Comparison of ENCODE assay signal across 16 cellular contexts in the genomic region with DNA sequence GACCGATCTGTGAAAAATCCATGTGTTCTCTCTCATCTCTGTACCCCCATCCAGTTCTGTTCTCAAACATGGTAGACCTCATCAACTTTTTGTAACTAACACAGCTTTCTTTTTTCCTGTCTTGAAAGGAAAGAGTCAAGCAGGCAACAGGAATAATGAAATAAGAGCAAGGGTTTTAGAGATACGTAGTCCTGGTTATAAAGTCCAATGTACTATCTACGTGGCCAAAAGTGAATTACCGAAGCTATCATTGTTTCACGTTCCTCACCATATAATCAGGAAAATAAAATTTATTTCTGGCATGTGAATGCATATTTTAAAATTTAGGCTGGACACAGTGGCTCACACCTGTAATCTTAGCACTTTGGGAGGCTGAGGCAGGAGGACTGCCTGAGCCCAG.
DNase-seq lines count a peak whose midpoint lies in the region; ATAC-seq and TF ChIP-seq lines count a peak whose summit lies in the region.
"Had no signal": no experiment of that assay in that cellular context is flagged by ENCODE, and none has a peak within 500 bp of the region (broad histone marks: within the 10 kb centered on the region; RNA-seq: fewer than 3 reads in every experiment).

No MANE protein-coding gene starts in this region.

- DNase-seq in colonic mucosa (no peak), mucosa of descending colon (no peak), transverse colon (no peak), GOT3 (lab: John Stamatoyannopoulos, UW) (no peak), tibial artery (no peak)
- DNase-seq: AML-193; Caco-2; Calu3; CD4-positive, alpha-beta T cell; CD8-positive, alpha-beta T cell; DMS79 treated with DMSO at 0.1 percent for 48 hours; GF-D8 had no signal

- TF ChIP-seq EP300 in transverse colon (IDR thresholded peaks at IDR 0.05; ENCODE audit: low read depth), result no peak

- no peak overlapping the region for H3K9ac ChIP-seq in colonic mucosa (ENCODE audit: low read depth in 2 of 2, low read length in 2 of 2)
- H3K9ac ChIP-seq: BLaER1 treated with 17β-estradiol and CSF1 and Interleukin-3, amounts not matched to agents 10 nM and 100 nM had no signal

- H3K4me3 ChIP-seq in colonic mucosa (no peak overlapping the region), mucosa of descending colon (no peak overlapping the region), transverse colon (no peak overlapping the region), tibial artery (no peak overlapping the region)
- H3K4me3 ChIP-seq: A549; BLaER1 treated with 17β-estradiol and CSF1 and Interleukin-3, amounts not matched to agents 10 nM and 100 nM had no signal

- 67 to 71% methylated on average over 5 of the region's 5 CpGs for WGBS in transverse colon (ENCODE audit: low coverage in 1 of 2), 2 donors

- TF ChIP-seq CTCF in colonic mucosa (IDR thresholded peaks at IDR 0.05) (no peak), mucosa of descending colon (IDR thresholded peaks at IDR 0.05) (no peak), transverse colon (IDR thresholded peaks at IDR 0.05) (no peak), tibial artery (IDR thresholded peaks at IDR 0.05) (no peak)

- H3K27ac ChIP-seq in colonic mucosa (peak overlapping the region; percentile 48), transverse colon (peak overlapping the region; percentile 47 to 68 (median 61)), tibial artery (no peak overlapping the region)
- H3K27ac ChIP-seq: 22Rv1; A549; BLaER1 treated with 17β-estradiol and CSF1 and Interleukin-3, amounts not matched to agents 10 nM and 100 nM; C4-2B had no signal

- H3K9me3 ChIP-seq in colonic mucosa (no peaks in the 10 kb centered on the region), mucosa of descending colon (no peaks in the 10 kb centered on the region), transverse colon (no peaks in the 10 kb centered on the region), tibial artery (no peaks in the 10 kb centered on the region)
- H3K9me3 ChIP-seq: A549; BLaER1 treated with 17β-estradiol and CSF1 and Interleukin-3, amounts not matched to agents 10 nM and 100 nM; Caco-2 had no signal

- in situ Hi-C loops in transverse colon (cut with MboI; ENCODE audit: low pct_ligation_motif_present in 1 of 4, low pct_unique_long_range_greater_than_20kb in 1 of 4, low sequenced_read_pairs in 3 of 4), result no loop called here

- H3K36me3 ChIP-seq in colonic mucosa, result no peaks in the 10 kb centered on the region
- no peaks in the 10 kb centered on the region for H3K36me3 ChIP-seq in mucosa of descending colon (ENCODE audit: low read depth)
- H3K36me3 ChIP-seq in transverse colon, result no peaks in the 10 kb centered on the region
- no peaks in the 10 kb centered on the region for H3K36me3 ChIP-seq in tibial artery
- H3K36me3 ChIP-seq: BLaER1 treated with 17β-estradiol and CSF1 and Interleukin-3, amounts not matched to agents 10 nM and 100 nM had no signal

- TF ChIP-seq POLR2A in transverse colon (IDR thresholded peaks at IDR 0.05), result no peak

- intact Hi-C loops in colonic mucosa (cut with DNase I) (no loop called here), mucosa of descending colon (cut with DNase I, micrococcal nuclease) (no loop called here), transverse colon (cut with DNase I; ENCODE audit: low total_unique reads) (no loop called here), tibial artery (cut with DNase I; ENCODE audit: low total_unique reads) (no loop called here)

- peak; percentile 42 for ATAC-seq in mucosa of descending colon
- ATAC-seq: A549; CD8-positive, alpha-beta T cell had no signal

- H3K4me1 ChIP-seq in colonic mucosa (no peaks in the 10 kb centered on the region), mucosa of descending colon (ENCODE audit: low read depth) (peaks cover 6% of the 10 kb centered on the region), transverse colon (peaks cover 0 to 49% (median 7%) of the 10 kb centered on the region in 4 donors), tibial artery (peaks cover 0 to 4% (median 0%) of the 10 kb centered on the region in 4 donors)
- H3K4me1 ChIP-seq: A549, Caco-2 had no signal

- H3K27me3 ChIP-seq in colonic mucosa, result no peaks in the 10 kb centered on the region
- no peaks in the 10 kb centered on the region for H3K27me3 ChIP-seq in transverse colon
- H3K27me3 ChIP-seq in tibial artery, result no peaks in the 10 kb centered on the region
- H3K27me3 ChIP-seq: BLaER1 treated with 17β-estradiol and CSF1 and Interleukin-3, amounts not matched to agents 10 nM and 100 nM had no signal

Comparison
In these comparisons a context has a peak if more than half of its experiments do, and no peak if none do; other contexts are left out.
1. H3K27ac ChIP-seq: peak in colonic mucosa (single experiment) and transverse colon (4 of 4); none in tibial artery (0 of 2).